Comparison of ENCODE assay signal across 1 cellular context in the genomic region with DNA sequence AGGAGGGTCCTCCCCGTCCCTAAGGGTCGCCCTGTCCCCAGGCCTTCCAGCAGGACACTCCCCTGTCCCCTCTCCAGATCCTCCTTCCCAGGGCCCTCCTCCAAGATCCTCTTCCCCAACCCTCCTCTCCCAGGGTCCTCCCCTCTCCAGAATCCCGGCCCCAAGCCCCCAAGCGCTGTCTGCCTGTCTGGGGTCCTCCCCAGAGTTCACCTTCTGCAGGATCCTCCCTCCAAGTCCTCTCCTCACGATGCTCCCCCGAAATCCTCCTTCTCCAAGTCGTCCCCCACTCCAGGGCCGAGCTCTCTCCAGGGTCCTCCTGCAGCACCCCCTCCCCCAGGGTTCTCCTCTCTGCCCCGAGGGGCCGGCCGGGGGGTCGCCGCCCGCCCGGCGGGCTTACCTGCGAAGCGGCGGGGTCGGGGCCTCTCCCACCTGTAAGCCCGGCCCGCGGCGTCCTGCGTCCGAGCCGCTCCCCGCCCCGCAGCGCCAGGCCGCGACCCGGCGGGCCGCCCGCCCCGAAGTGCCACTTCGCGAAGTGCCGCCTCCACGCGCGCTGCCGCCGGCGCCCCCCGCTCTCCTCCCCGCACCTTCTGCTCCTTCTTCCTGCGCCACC.
TF ChIP-seq lines count a peak whose summit lies in the region.

No MANE protein-coding gene starts in this region.

TF ChIP-seq in HepG2, 621 proteins besides CTCF, POLR2A, EP300 and RAD21 (continued from another document and continues in another):
- TF ChIP-seq, protein P1, sequence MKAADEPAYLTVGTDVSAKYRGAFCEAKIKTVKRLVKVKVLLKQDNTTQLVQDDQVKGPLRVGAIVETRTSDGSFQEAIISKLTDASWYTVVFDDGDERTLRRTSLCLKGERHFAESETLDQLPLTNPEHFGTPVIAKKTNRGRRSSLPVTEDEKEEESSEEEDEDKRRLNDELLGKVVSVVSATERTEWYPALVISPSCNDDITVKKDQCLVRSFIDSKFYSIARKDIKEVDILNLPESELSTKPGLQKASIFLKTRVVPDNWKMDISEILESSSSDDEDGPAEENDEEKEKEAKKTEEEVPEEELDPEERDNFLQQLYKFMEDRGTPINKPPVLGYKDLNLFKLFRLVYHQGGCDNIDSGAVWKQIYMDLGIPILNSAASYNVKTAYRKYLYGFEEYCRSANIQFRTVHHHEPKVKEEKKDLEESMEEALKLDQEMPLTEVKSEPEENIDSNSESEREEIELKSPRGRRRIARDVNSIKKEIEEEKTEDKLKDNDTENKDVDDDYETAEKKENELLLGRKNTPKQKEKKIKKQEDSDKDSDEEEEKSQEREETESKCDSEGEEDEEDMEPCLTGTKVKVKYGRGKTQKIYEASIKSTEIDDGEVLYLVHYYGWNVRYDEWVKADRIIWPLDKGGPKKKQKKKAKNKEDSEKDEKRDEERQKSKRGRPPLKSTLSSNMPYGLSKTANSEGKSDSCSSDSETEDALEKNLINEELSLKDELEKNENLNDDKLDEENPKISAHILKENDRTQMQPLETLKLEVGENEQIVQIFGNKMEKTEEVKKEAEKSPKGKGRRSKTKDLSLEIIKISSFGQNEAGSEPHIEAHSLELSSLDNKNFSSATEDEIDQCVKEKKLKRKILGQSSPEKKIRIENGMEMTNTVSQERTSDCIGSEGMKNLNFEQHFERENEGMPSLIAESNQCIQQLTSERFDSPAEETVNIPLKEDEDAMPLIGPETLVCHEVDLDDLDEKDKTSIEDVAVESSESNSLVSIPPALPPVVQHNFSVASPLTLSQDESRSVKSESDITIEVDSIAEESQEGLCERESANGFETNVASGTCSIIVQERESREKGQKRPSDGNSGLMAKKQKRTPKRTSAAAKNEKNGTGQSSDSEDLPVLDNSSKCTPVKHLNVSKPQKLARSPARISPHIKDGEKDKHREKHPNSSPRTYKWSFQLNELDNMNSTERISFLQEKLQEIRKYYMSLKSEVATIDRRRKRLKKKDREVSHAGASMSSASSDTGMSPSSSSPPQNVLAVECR (CRISPR knock-in tag; IDR thresholded peaks at IDR 0.05; ENCODE audit: borderline replicate concordance), result peak; percentile 50; the same call in 1 of the 2 replicates
- TF ChIP-seq ZNF282 (IDR thresholded peaks at IDR 0.05; ENCODE audit: partially characterized antibody) (no peak), FLYWCH1 (CRISPR knock-in tag; IDR thresholded peaks at IDR 0.05) (no peak), ZNF556 (CRISPR knock-in tag; IDR thresholded peaks at IDR 0.05; ENCODE audit: borderline replicate concordance) (no peak), NR2F6 (IDR thresholded peaks at IDR 0.05) (no peak), NR2F6 (CRISPR knock-in tag; IDR thresholded peaks at IDR 0.05) (no peak), ZNF558 (CRISPR knock-in tag; IDR thresholded peaks at IDR 0.05; ENCODE audit: borderline replicate concordance) (0 out of 2 replicates have a peak, but pooled peaks have one; percentile 31), SNAPC2 (CRISPR knock-in tag; IDR thresholded peaks at IDR 0.05) (no peak), SP5 (CRISPR knock-in tag; IDR thresholded peaks at IDR 0.05; ENCODE audit: borderline replicate concordance, low read depth) (no peak), ZNF263 (CRISPR knock-in tag; IDR thresholded peaks at IDR 0.05) (peak; percentile 93), ZKSCAN8 (CRISPR knock-in tag; IDR thresholded peaks at IDR 0.05; ENCODE audit: borderline replicate concordance) (no peak), ZNF30 (CRISPR knock-in tag; IDR thresholded peaks at IDR 0.05) (no peak), ZNF564 (CRISPR knock-in tag; IDR thresholded peaks at IDR 0.05) (0 out of 2 replicates have a peak, but pooled peaks have one; percentile 19), ZNF354B (CRISPR knock-in tag; IDR thresholded peaks at IDR 0.05) (no peak), CENPT (CRISPR knock-in tag; IDR thresholded peaks at IDR 0.05; ENCODE audit: low read depth) (no peak), ZNF776 (CRISPR knock-in tag; IDR thresholded peaks at IDR 0.05) (0 out of 2 replicates have a peak, but pooled peaks have one; percentile 54), LCORL (IDR thresholded peaks at IDR 0.05) (no peak), LCORL (CRISPR knock-in tag; IDR thresholded peaks at IDR 0.05) (peak; percentile 45), ZNF713 (CRISPR knock-in tag; IDR thresholded peaks at IDR 0.05) (no peak), HES4 (CRISPR knock-in tag; IDR thresholded peaks at IDR 0.05; ENCODE audit: borderline replicate concordance) (0 out of 2 replicates have a peak, but pooled peaks have one; percentile 43), ZSCAN30 (CRISPR knock-in tag; IDR thresholded peaks at IDR 0.05) (no peak), ZC3H4 (CRISPR knock-in tag; IDR thresholded peaks at IDR 0.05; ENCODE audit: borderline replicate concordance) (no peak), ZSCAN21 (CRISPR knock-in tag; IDR thresholded peaks at IDR 0.05; ENCODE audit: borderline replicate concordance) (peak; percentile 20; the same call in 1 of the 2 replicates), KLF12 (CRISPR knock-in tag; IDR thresholded peaks at IDR 0.05; ENCODE audit: borderline replicate concordance) (0 out of 2 replicates have a peak, but pooled peaks have one; percentile 18), CBX5 (CRISPR knock-in tag; IDR thresholded peaks at IDR 0.05; ENCODE audit: borderline replicate concordance) (no peak), PAF1 (CRISPR knock-in tag; IDR thresholded peaks at IDR 0.05) (no peak), HNRNPLL (IDR thresholded peaks at IDR 0.05; ENCODE audit: low read depth, low read length, poor library complexity, severe bottlenecking) (peak; percentile 1), NFE2 (CRISPR knock-in tag; IDR thresholded peaks at IDR 0.05) (no peak), ZNF180 (CRISPR knock-in tag; IDR thresholded peaks at IDR 0.05; ENCODE audit: borderline replicate concordance, low read depth) (no peak), IRX3 (CRISPR knock-in tag; IDR thresholded peaks at IDR 0.05; ENCODE audit: borderline replicate concordance, low read depth) (no peak)
- TF ChIP-seq, protein P2, sequence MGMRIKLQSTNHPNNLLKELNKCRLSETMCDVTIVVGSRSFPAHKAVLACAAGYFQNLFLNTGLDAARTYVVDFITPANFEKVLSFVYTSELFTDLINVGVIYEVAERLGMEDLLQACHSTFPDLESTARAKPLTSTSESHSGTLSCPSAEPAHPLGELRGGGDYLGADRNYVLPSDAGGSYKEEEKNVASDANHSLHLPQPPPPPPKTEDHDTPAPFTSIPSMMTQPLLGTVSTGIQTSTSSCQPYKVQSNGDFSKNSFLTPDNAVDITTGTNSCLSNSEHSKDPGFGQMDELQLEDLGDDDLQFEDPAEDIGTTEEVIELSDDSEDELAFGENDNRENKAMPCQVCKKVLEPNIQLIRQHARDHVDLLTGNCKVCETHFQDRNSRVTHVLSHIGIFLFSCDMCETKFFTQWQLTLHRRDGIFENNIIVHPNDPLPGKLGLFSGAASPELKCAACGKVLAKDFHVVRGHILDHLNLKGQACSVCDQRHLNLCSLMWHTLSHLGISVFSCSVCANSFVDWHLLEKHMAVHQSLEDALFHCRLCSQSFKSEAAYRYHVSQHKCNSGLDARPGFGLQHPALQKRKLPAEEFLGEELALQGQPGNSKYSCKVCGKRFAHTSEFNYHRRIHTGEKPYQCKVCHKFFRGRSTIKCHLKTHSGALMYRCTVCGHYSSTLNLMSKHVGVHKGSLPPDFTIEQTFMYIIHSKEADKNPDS (CRISPR knock-in tag; IDR thresholded peaks at IDR 0.05), result no peak; the same call in 1 of the 2 replicates
- TF ChIP-seq, protein P3, sequence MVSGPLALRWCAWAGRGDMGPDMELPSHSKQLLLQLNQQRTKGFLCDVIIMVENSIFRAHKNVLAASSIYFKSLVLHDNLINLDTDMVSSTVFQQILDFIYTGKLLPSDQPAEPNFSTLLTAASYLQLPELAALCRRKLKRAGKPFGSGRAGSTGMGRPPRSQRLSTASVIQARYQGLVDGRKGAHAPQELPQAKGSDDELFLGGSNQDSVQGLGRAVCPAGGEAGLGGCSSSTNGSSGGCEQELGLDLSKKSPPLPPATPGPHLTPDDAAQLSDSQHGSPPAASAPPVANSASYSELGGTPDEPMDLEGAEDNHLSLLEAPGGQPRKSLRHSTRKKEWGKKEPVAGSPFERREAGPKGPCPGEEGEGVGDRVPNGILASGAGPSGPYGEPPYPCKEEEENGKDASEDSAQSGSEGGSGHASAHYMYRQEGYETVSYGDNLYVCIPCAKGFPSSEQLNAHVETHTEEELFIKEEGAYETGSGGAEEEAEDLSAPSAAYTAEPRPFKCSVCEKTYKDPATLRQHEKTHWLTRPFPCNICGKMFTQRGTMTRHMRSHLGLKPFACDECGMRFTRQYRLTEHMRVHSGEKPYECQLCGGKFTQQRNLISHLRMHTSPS (CRISPR knock-in tag; IDR thresholded peaks at IDR 0.05; ENCODE audit: low read depth), result no peak
- TF ChIP-seq, protein P4, sequence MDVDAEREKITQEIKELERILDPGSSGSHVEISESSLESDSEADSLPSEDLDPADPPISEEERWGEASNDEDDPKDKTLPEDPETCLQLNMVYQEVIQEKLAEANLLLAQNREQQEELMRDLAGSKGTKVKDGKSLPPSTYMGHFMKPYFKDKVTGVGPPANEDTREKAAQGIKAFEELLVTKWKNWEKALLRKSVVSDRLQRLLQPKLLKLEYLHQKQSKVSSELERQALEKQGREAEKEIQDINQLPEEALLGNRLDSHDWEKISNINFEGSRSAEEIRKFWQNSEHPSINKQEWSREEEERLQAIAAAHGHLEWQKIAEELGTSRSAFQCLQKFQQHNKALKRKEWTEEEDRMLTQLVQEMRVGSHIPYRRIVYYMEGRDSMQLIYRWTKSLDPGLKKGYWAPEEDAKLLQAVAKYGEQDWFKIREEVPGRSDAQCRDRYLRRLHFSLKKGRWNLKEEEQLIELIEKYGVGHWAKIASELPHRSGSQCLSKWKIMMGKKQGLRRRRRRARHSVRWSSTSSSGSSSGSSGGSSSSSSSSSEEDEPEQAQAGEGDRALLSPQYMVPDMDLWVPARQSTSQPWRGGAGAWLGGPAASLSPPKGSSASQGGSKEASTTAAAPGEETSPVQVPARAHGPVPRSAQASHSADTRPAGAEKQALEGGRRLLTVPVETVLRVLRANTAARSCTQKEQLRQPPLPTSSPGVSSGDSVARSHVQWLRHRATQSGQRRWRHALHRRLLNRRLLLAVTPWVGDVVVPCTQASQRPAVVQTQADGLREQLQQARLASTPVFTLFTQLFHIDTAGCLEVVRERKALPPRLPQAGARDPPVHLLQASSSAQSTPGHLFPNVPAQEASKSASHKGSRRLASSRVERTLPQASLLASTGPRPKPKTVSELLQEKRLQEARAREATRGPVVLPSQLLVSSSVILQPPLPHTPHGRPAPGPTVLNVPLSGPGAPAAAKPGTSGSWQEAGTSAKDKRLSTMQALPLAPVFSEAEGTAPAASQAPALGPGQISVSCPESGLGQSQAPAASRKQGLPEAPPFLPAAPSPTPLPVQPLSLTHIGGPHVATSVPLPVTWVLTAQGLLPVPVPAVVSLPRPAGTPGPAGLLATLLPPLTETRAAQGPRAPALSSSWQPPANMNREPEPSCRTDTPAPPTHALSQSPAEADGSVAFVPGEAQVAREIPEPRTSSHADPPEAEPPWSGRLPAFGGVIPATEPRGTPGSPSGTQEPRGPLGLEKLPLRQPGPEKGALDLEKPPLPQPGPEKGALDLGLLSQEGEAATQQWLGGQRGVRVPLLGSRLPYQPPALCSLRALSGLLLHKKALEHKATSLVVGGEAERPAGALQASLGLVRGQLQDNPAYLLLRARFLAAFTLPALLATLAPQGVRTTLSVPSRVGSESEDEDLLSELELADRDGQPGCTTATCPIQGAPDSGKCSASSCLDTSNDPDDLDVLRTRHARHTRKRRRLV (CRISPR knock-in tag; IDR thresholded peaks at IDR 0.05), result no peak
- TF ChIP-seq, protein P5, sequence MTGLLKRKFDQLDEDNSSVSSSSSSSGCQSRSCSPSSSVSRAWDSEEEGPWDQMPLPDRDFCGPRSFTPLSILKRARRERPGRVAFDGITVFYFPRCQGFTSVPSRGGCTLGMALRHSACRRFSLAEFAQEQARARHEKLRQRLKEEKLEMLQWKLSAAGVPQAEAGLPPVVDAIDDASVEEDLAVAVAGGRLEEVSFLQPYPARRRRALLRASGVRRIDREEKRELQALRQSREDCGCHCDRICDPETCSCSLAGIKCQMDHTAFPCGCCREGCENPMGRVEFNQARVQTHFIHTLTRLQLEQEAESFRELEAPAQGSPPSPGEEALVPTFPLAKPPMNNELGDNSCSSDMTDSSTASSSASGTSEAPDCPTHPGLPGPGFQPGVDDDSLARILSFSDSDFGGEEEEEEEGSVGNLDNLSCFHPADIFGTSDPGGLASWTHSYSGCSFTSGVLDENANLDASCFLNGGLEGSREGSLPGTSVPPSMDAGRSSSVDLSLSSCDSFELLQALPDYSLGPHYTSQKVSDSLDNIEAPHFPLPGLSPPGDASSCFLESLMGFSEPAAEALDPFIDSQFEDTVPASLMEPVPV (CRISPR knock-in tag; IDR thresholded peaks at IDR 0.05), result no peak
- TF ChIP-seq, protein P6, sequence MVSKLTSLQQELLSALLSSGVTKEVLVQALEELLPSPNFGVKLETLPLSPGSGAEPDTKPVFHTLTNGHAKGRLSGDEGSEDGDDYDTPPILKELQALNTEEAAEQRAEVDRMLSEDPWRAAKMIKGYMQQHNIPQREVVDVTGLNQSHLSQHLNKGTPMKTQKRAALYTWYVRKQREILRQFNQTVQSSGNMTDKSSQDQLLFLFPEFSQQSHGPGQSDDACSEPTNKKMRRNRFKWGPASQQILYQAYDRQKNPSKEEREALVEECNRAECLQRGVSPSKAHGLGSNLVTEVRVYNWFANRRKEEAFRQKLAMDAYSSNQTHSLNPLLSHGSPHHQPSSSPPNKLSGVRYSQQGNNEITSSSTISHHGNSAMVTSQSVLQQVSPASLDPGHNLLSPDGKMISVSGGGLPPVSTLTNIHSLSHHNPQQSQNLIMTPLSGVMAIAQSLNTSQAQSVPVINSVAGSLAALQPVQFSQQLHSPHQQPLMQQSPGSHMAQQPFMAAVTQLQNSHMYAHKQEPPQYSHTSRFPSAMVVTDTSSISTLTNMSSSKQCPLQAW (CRISPR knock-in tag; IDR thresholded peaks at IDR 0.05), result 0 out of 2 replicates have a peak, but pooled peaks have one; percentile 4
- TF ChIP-seq, protein P7, sequence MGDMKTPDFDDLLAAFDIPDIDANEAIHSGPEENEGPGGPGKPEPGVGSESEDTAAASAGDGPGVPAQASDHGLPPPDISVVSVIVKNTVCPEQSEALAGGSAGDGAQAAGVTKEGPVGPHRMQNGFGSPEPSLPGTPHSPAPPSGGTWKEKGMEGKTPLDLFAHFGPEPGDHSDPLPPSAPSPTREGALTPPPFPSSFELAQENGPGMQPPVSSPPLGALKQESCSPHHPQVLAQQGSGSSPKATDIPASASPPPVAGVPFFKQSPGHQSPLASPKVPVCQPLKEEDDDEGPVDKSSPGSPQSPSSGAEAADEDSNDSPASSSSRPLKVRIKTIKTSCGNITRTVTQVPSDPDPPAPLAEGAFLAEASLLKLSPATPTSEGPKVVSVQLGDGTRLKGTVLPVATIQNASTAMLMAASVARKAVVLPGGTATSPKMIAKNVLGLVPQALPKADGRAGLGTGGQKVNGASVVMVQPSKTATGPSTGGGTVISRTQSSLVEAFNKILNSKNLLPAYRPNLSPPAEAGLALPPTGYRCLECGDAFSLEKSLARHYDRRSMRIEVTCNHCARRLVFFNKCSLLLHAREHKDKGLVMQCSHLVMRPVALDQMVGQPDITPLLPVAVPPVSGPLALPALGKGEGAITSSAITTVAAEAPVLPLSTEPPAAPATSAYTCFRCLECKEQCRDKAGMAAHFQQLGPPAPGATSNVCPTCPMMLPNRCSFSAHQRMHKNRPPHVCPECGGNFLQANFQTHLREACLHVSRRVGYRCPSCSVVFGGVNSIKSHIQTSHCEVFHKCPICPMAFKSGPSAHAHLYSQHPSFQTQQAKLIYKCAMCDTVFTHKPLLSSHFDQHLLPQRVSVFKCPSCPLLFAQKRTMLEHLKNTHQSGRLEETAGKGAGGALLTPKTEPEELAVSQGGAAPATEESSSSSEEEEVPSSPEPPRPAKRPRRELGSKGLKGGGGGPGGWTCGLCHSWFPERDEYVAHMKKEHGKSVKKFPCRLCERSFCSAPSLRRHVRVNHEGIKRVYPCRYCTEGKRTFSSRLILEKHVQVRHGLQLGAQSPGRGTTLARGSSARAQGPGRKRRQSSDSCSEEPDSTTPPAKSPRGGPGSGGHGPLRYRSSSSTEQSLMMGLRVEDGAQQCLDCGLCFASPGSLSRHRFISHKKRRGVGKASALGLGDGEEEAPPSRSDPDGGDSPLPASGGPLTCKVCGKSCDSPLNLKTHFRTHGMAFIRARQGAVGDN (CRISPR knock-in tag; IDR thresholded peaks at IDR 0.05), result 0 out of 2 replicates have a peak, but pooled peaks have one; percentile 9
